ENCODE assay signal across 8 cellular contexts in genomic region chr5:6745706-6746217, GRCh38. TPM values are rescaled to one million over a fixed set of nuclear protein-coding genes. Genes with fewer than 3 reads are reported as not detected.
A peak's percentile ranks its signal among the peaks of the same experiment; 100 is the strongest.
DNase-seq lines count a peak whose midpoint lies in the region; ATAC-seq and TF ChIP-seq lines count a peak whose summit lies in the region.

No MANE protein-coding gene starts in this region.

- no peak overlapping the region for H3K27ac ChIP-seq in suprapubic skin

- DNase-seq in AG20443 (ENCODE audit: low spot score) = peak; percentile 71
- peak; percentile 75 for DNase-seq in GM12865 (ENCODE audit: low read depth)
- peak; percentile 35 for DNase-seq in NCI-H2171 treated with DMSO at 0.1 percent for 48 hours (lab: John Stamatoyannopoulos, UW)
- peak; percentile 77 for DNase-seq in astrocyte of the hippocampus (ENCODE audit: low read depth, low spot score)
- peak; percentile 69 for DNase-seq in inferior parietal cortex (ENCODE audit: extremely low spot score)
- DNase-seq in suprapubic skin (ENCODE audit: low spot score in 2 of 2) = no peak
- DNase-seq in ureter (ENCODE audit: low spot score) = no peak

- 63% methylated on average over 10 of the region's 10 CpGs for WGBS in suprapubic skin

- ATAC-seq in HG02884 (IDR thresholded peaks at IDR 0.05; ENCODE audit: unreplicated experiment) = peak; percentile 77

- no peak for TF ChIP-seq POLR2A in suprapubic skin (IDR thresholded peaks at IDR 0.05)

- H3K4me1 ChIP-seq in suprapubic skin = peaks cover 5% of the 10 kb centered on the region

- TF ChIP-seq EP300 in suprapubic skin (IDR thresholded peaks at IDR 0.05) = no peak

- no peaks in the 10 kb centered on the region for H3K9me3 ChIP-seq in suprapubic skin

- no peak overlapping the region for H3K4me3 ChIP-seq in GM12865 (ENCODE audit: low read depth, low read length)
- no peak overlapping the region for H3K4me3 ChIP-seq in suprapubic skin

- TF ChIP-seq CTCF in GM12865 (IDR thresholded peaks at IDR 0.05; ENCODE audit: insufficient read depth, low read depth, low read length, missing control alignments) (peak; percentile 73), suprapubic skin (IDR thresholded peaks at IDR 0.05) (peak; percentile 53 to 65)

- H3K36me3 ChIP-seq in suprapubic skin = peaks cover 53% of the 10 kb centered on the region

- H3K27me3 ChIP-seq in suprapubic skin = no peaks in the 10 kb centered on the region

RNA-seq across cellular contexts. Expression of gene TENT4A, which starts 32.5 kb away (rescaled TPM):
- total RNA-seq in suprapubic skin (10 to 100 TPM; 36.4 to 67.3 (median 42.4) TPM), ureter (28.9 TPM)

Comparison
In these comparisons a context has a peak if more than half of its experiments do, and no peak if none do; other contexts are left out.
1. DNase-seq: peak in AG20443 (single experiment), GM12865 (single experiment), NCI-H2171 treated with DMSO at 0.1 percent for 48 hours (single experiment), astrocyte of the hippocampus (single experiment) and inferior parietal cortex (single experiment); none in suprapubic skin (0 of 2) and ureter (single experiment).